8 cellular contexts compared by ENCODE assay signal in the genomic region with DNA sequence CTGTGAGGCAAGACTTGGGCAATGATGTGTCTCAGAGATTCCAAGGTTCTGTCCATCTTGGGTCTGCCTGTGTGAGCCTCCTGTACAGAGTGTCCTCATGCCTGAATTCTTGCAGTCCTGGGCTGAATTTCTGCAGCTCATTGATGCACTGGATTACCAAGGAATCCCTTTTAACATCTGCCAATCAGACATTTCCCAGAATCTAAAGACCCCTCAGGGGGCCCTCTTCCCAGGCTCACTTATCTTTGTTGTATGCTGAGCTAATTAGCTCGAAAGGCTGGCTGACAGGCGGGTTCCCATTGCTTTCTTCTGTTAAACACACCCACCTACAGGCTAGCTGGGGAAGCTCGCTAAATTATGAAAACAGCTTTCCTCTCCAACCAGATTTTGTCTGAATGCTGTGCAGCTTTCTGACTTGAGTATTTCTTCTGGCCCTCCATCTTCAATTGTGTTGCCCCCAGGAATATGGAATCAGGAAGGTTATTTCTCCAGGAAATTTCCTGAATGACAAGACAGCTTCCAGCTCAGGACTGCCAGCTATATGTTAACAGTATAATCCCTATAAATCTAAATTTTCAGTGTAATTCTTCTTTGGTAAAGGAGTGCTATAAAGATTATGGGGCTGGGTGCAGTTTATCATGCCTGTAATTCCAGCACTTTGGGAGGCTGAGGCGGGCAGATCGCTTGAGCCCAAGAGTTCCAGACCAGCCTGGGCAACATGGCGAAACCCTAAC. TPM values are rescaled to one million over a fixed set of nuclear protein-coding genes. Genes with fewer than 3 reads are reported as not detected.
A peak's percentile ranks its signal among the peaks of the same experiment; 100 is the strongest.
DNase-seq lines count a peak whose midpoint lies in the region; FAIRE-seq and TF ChIP-seq lines count a peak whose summit lies in the region.

Gene LIX1, minus strand, starts transcription at position 91 of the 734 bp plus-strand sequence. Its CDS starts 35 bp downstream, at position 56.

- H3K27me3 Mint-ChIP-seq in mesothelial cell of epicardium (ENCODE audit: low read depth), result no peaks in the 10 kb centered on the region

- intact Hi-C loops in endothelial cell of umbilical vein (cut with micrococcal nuclease), result loop anchor here (1.0 to 5.0 kb wide), 5 partner anchors 98 to 530 kb away; no protein-coding TSS in a partner anchor

- no peaks in the 10 kb centered on the region for H4K20me1 ChIP-seq in endothelial cell of umbilical vein (replicated peaks; ENCODE audit: control insufficient read depth, extremely low read depth, insufficient read depth, low read length)

- peaks cover 5 to 13% of the 10 kb centered on the region in 2 experiments for H3K27me3 ChIP-seq in endothelial cell of umbilical vein (ENCODE audit: control insufficient read depth in 2 of 2, insufficient read depth in 2 of 2, low read length in 2 of 2)

- H3K9me3 Mint-ChIP-seq in mesothelial cell of epicardium, result no peaks in the 10 kb centered on the region

- no peaks in the 10 kb centered on the region for H3K36me3 ChIP-seq in SK-N-MC (ENCODE audit: insufficient read depth, low read length)
- no peaks in the 10 kb centered on the region for H3K36me3 ChIP-seq in endothelial cell of umbilical vein (ENCODE audit: control insufficient read depth in 2 of 2, extremely low read depth in 1 of 2, insufficient read depth in 2 of 2, low read length in 2 of 2)

- no TSS peak for BruUV-seq in endothelial cell of umbilical vein (replicated peaks; lab: Mats Ljungman, UMichigan)

- H3K27ac ChIP-seq in SK-N-MC, result peak within 1 kb of the TSS; percentile 16; the same call in 1 of the 2 replicates
- H3K27ac ChIP-seq in endothelial cell of umbilical vein (ENCODE audit: insufficient read depth, low read depth, low read length), result no peak within 1 kb of the TSS

- no peak within 1 kb of the TSS for H3K4me3 ChIP-seq in LNCaP clone FGC (ENCODE audit: low read depth, low read length)
- H3K4me3 ChIP-seq in SK-N-MC, result peak within 1 kb of the TSS; percentile 15; the same call in 1 of the 2 replicates
- H3K4me3 ChIP-seq in endothelial cell of umbilical vein (replicated peaks in 1 of 3; ENCODE audit: insufficient read depth in 1 of 3, low read depth in 1 of 3, low read length in 3 of 3), result no peak within 1 kb of the TSS

- no peaks in the 10 kb centered on the region for H3K36me3 Mint-ChIP-seq in mesothelial cell of epicardium

- H3K9ac ChIP-seq in SK-N-MC (ENCODE audit: insufficient read length) (no peak within 1 kb of the TSS), endothelial cell of umbilical vein (replicated peaks; ENCODE audit: extremely low read depth, insufficient read depth, low read length) (no peak within 1 kb of the TSS)

- CTCF ChIA-PET in endothelial cell of umbilical vein (lab: Charles Lee), result interaction anchor here (0.6 to 3.2 kb wide), 43 partner anchors 9 to 792 kb away, joined by 3 to 98 read pairs (median 4); partner anchors contain the start of genes ERAP1 and LNPEP

- POLR2A ChIA-PET in endothelial cell of umbilical vein (lab: Charles Lee), result no interaction called here

- peaks cover 49% of the 10 kb centered on the region for H3K4me1 Mint-ChIP-seq in mesothelial cell of epicardium

- no peak within 1 kb of the TSS for H2AFZ ChIP-seq in endothelial cell of umbilical vein (ENCODE audit: low read depth, low read length)

- H3K9me1 ChIP-seq in endothelial cell of umbilical vein (replicated peaks; ENCODE audit: control insufficient read depth, extremely low read depth, insufficient read depth, low read length), result no peaks in the 10 kb centered on the region

- H3K9me3 ChIP-seq in SK-N-MC (ENCODE audit: low read depth, low read length) (no peaks in the 10 kb centered on the region), endothelial cell of umbilical vein (replicated peaks; ENCODE audit: control insufficient read depth, insufficient read depth, low read length) (no peaks in the 10 kb centered on the region)

- FAIRE-seq in H54 (lab: Jason Lieb, UNC), result peak; percentile 91
- peak; percentile 21 for FAIRE-seq in endothelial cell of umbilical vein (lab: Jason Lieb, UNC)

- peak; percentile 7 for DNase-seq in stimulated activated CD4-positive, alpha-beta T cell treated with anti-CD3 and anti-CD28 coated beads, Interleukin-1b, Interleukin-23, amount 100 ng/mL, for 48 hours
- DNase-seq in stimulated activated CD4-positive, alpha-beta T cell treated with anti-CD3 and anti-CD28 coated beads, Interleukin-4, amount 100 ng/mL, for 1 hour, result no peak
- DNase-seq in H54 (ENCODE audit: insufficient read length, low spot score), result peak; percentile 10
- no peak for DNase-seq in LNCaP clone FGC (ENCODE audit: low read depth)
- DNase-seq in SK-N-MC (ENCODE audit: low read depth, low spot score), result no peak
- DNase-seq in endothelial cell of umbilical vein (ENCODE audit: low read depth, low spot score), result peak; percentile 50
- peak in 1 of 2 experiments; percentile 52 for DNase-seq in mesothelial cell of epicardium (ENCODE audit: low spot score in 2 of 2, unreplicated experiment in 2 of 2)
- DNase-seq in cortex of kidney (lab: John Stamatoyannopoulos, UW), result no peak

- H3K4me2 ChIP-seq in endothelial cell of umbilical vein (ENCODE audit: insufficient read depth, low read length), result no peak within 1 kb of the TSS

- TF ChIP-seq POLR2A in H54 (IDR thresholded peaks at IDR 0.05; ENCODE audit: low read depth, low read length), result no peak
- TF ChIP-seq POLR2A in endothelial cell of umbilical vein (IDR thresholded peaks at IDR 0.05; ENCODE audit: low read depth, low read length), result no peak

- peak; percentile 78 for TF ChIP-seq CTCF in LNCaP clone FGC (IDR thresholded peaks at IDR 0.05; ENCODE audit: control insufficient read depth, extremely low read depth, insufficient read depth)
- peak; percentile 52 to 53 for TF ChIP-seq CTCF in endothelial cell of umbilical vein (IDR thresholded peaks at IDR 0.05; ENCODE audit: extremely low read depth in 1 of 2, insufficient read depth in 1 of 2, low read depth in 1 of 2, low read length in 2 of 2)
- TF ChIP-seq CTCF in mesothelial cell of epicardium (IDR thresholded peaks at IDR 0.05; ENCODE audit: unreplicated experiment), result peak; percentile 35

- dilution Hi-C loops in endothelial cell of umbilical vein (cut with MboI; ENCODE audit: extremely low pct_ligation_motif_present, low sequenced_read_pairs), result no loop called here

- peak within 1 kb of the TSS; percentile 68 for H3K4me3 Mint-ChIP-seq in mesothelial cell of epicardium

- H3K27ac Mint-ChIP-seq in mesothelial cell of epicardium, result peak within 1 kb of the TSS; percentile 65

- H3K79me2 ChIP-seq in endothelial cell of umbilical vein (ENCODE audit: control insufficient read depth, insufficient read depth, low read length), result no peaks in the 10 kb centered on the region

- H3K4me1 ChIP-seq in endothelial cell of umbilical vein (ENCODE audit: control insufficient read depth, extremely low read depth, insufficient read depth, low read length), result no peaks in the 10 kb centered on the region

TF ChIP-seq in endothelial cell of umbilical vein, 7 proteins besides CTCF, POLR2A, EP300 and RAD21:
- TF ChIP-seq GATA2 (IDR thresholded peaks at IDR 0.05; ENCODE audit: insufficient read depth, insufficient read length, low read depth, low read length) (no peak), POLR2AphosphoS5 (IDR thresholded peaks at IDR 0.05; ENCODE audit: insufficient read depth, low read depth, low read length) (no peak)

RNA-seq across cellular contexts. Expression of gene LIX1, which starts in this region (rescaled TPM):
- total RNA-seq in endothelial cell of umbilical vein (not detected in 2 replicates), mesothelial cell of epicardium (9.9 to 12.0 TPM (median 10.7 TPM) in 3 replicates)
- not detected in 2 replicates for polyA plus RNA-seq in endothelial cell of umbilical vein
- not detected in 2 replicates for polyA plus RNA-seq in endothelial cell of umbilical vein (2011; cell fraction: cytosol; rRNA removed)
- not detected in 2 replicates for polyA plus RNA-seq in endothelial cell of umbilical vein (2011; cell fraction: nucleus; rRNA removed)
- not detected in 2 replicates for polyA plus RNA-seq in endothelial cell of umbilical vein (2012)
- not detected in 2 replicates for polyA minus RNA-seq in endothelial cell of umbilical vein
- not detected for polyA minus RNA-seq in endothelial cell of umbilical vein (2011; cell fraction: cytosol; rRNA and poly(A)+ RNA removed)
- not detected in 2 replicates for polyA minus RNA-seq in endothelial cell of umbilical vein (2011; cell fraction: nucleus; rRNA and poly(A)+ RNA removed)

Comparison
In these comparisons a context has a peak if more than half of its experiments do, and no peak if none do; other contexts are left out.
1. RNA of gene LIX1 (total RNA-seq): 9.9 to 12.0 TPM in mesothelial cell of epicardium; not detected in endothelial cell of umbilical vein; every median in the first group is over 10 times any median in the second.
2. DNase-seq: peak in stimulated activated CD4-positive, alpha-beta T cell treated with anti-CD3 and anti-CD28 coated beads, Interleukin-1b, Interleukin-23, amount 100 ng/mL, for 48 hours (single experiment) and H54 (single experiment); none in stimulated activated CD4-positive, alpha-beta T cell treated with anti-CD3 and anti-CD28 coated beads, Interleukin-4, amount 100 ng/mL, for 1 hour (single experiment), LNCaP clone FGC (single experiment), SK-N-MC (single experiment) and cortex of kidney (single experiment).
3. Peak in DNase-seq in endothelial cell of umbilical vein; RNA of the gene not detected or under 1 TPM.
4. Peak in every context shown above with its lines, with median percentiles within 50 percentile points of each other: CTCF ChIP-seq.